ENCODE assay signal across 4 cellular contexts in the genomic region with DNA sequence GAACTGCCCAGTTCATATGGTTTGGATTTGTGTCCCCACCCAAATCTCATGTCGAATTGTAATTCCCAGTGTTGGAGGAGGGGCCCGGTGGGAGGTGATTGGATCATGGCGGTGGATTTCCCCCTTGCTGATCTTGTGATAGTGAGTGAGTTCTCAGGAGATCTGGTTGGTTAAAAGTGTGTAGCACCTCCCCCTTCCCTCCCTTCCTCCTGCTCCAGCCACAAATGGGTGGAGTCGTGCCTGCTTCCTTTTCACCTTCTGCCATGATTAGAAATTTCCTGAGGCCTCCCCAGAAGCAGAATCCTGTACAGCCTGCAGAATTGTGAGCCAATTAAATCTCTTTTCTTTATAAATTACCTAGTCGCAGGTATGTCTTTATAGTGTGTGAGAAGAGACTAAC. TPM values are rescaled to one million over a fixed set of nuclear protein-coding genes. Genes with fewer than 3 reads are reported as not detected.
"Had no signal": no experiment of that assay in that cellular context is flagged by ENCODE, and none has a peak within 500 bp of the region (broad histone marks: within the 10 kb centered on the region; RNA-seq: fewer than 3 reads in every experiment).

No MANE protein-coding gene starts in this region.

RNA-seq across cellular contexts. Expression of gene SPATA9, which starts 23.4 kb away (rescaled TPM):
- total RNA-seq: progenitor cell of endocrine pancreas, thyroid gland, upper lobe of right lung had no signal

RNA-seq across cellular contexts. Expression of gene RFESD, which starts 59.6 kb away (rescaled TPM):
- polyA plus RNA-seq: neural cell had no signal
